In genomic region chr2:133824869-133825268, GRCh38 we compare ENCODE assay signal across 5 cellular contexts.
"Had no signal": no experiment of that assay in that cellular context is flagged by ENCODE, and none has a peak within 500 bp of the region (broad histone marks: within the 10 kb centered on the region; RNA-seq: fewer than 3 reads in every experiment).

No MANE protein-coding gene starts in this region.

- H3K4me3 ChIP-seq: GM23338 had no signal

- H2AFZ ChIP-seq: GM23338 had no signal

- DNase-seq: H9, HCEC 1CT, KBM-7 had no signal

- H3K4me2 ChIP-seq: GM23338 had no signal

- H3K27ac ChIP-seq: HL-60 had no signal

- ATAC-seq: GM23338 had no signal
